Comparison of ENCODE assay signal across 8 cellular contexts in the genomic region with DNA sequence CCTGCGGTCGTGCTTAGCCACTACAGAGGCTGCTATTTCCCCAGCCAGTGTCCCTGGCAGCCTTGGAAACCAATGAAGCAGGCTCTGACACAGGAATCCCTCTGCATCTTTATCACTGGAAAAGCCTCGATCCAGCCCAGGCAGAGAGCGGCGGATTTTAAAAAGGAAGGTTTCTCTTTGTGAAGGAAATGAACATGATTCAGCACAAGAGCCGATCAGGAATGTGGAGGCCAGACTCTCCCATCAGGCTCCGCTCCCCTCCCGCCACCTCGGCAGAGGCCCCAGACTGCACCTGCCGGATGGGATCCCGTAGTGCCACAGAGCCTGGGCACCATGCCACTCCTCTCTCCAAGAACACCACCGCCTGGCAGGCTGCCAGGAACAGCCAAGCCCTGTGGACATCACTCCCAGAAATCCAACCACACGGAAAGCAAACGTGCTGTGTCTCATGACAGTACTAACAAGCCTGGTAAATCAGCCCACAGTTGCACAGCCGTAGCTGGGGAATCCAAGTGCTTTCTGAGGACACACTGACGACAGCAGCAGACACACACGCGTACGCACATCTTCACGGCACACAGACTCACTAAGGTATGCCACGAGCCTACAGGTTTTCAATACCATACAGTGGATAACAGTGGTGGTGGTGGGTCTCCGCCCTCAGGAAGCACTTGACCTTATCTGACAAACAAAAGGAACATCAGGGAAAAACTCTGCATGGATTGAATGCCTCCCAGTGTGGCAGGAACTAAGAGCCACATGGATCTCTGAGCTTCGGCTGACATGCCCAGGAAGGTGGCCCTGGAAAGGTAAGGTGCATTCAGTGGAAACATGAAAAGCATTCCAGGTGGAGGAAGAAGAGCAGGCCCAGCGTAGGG.
DNase-seq lines count a peak whose midpoint lies in the region; ATAC-seq and TF ChIP-seq lines count a peak whose summit lies in the region.

No MANE protein-coding gene starts in this region.

- H3K27ac ChIP-seq in C4-2B (peak overlapping the region; percentile 71), caudate nucleus (ENCODE audit: low read depth, low read length) (peak overlapping the region; percentile 22)

- TF ChIP-seq CTCF in C4-2B (conservative IDR thresholded peaks at IDR 0.05), result no peak

- DNase-seq in NCI-H2081 (lab: John Stamatoyannopoulos, UW) (peak; percentile 94 to 98), caudate nucleus (lab: John Stamatoyannopoulos, UW) (peak in 34 of 61 donors; percentile 12 to 98 (median 29)), kidney glomerular epithelial cell (lab: John Stamatoyannopoulos, UW) (peak; percentile 63), stromal cell of bone marrow (ENCODE audit: low read depth) (peak; percentile 58), GOT3 (lab: John Stamatoyannopoulos, UW) (no peak), globus pallidus (ENCODE audit: low spot score) (no peak)

- no peak for ATAC-seq in HG02938 (IDR thresholded peaks at IDR 0.05; ENCODE audit: unreplicated experiment)

Comparison
In these comparisons a context has a peak if more than half of its experiments do, and no peak if none do; other contexts are left out.
1. DNase-seq: peak in NCI-H2081 (2 of 2), caudate nucleus (34 of 61), kidney glomerular epithelial cell (single experiment) and stromal cell of bone marrow (single experiment); none in GOT3 (single experiment) and globus pallidus (single experiment).